2 cellular contexts compared by ENCODE assay signal in the genomic region with DNA sequence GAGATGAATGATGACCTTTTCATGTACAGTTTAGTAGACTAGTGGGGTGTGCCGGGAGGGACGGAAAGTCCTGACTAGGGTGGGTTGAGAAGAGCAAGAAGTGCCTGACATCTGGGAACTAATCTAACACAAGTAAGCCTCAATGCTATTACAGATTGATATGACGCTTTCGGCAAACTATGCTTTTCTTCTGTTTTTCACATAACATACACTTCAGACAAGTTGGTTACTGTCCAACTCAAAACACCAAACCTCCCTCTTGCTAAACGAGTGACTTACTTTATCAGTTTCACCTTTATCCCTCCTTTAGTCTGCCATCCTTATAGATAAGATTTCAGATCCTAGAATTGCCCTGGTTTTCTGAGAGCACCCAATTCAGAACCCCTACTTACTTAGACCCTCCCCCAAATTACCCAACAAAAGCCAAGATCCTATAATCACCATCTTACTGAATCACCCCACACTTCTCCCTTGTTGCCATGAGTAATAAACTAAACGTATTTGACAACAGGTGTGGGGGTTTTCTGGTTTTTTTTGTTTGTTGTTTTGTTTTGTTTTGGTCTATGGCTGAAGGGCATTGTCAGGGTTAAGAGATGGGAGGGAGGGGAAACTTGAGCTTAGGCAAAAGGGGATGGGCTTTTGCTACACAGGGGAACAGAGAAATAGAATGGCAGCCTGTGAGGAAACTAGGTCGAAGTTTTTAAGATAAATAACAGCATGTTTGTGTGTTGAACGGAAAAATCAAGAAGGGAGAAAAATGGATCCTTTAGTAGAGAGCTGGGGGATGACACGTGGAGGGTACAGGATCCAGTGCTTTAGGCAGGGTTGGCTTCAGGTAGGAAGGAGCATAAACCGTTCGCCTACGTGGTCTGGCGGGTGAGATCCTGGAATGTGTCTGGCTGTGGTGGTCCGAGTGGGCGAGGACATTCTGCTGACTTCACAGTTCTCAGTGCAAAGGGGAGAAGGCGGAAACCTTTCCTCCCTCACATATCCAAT.
A peak's percentile ranks its signal among the peaks of the same experiment; 100 is the strongest.
TF ChIP-seq lines count a peak whose summit lies in the region.

No MANE protein-coding gene starts in this region.

TF ChIP-seq in HEK293, 187 proteins besides CTCF, POLR2A, EP300 and RAD21:
- TF ChIP-seq ZNF121 (tag by site-specific recombination; IDR thresholded peaks at IDR 0.05) (peak; percentile 94), SCRT2 (tag by site-specific recombination; IDR thresholded peaks at IDR 0.05) (peak; percentile 71), GLI2 (tag by site-specific recombination; IDR thresholded peaks at IDR 0.05; ENCODE audit: borderline replicate concordance, low read depth) (no peak), ZBTB48 (tag by site-specific recombination; IDR thresholded peaks at IDR 0.05) (no peak), EGR2 (tag by site-specific recombination; IDR thresholded peaks at IDR 0.05; ENCODE audit: low read depth) (peak; percentile 88), ZNF600 (tag by site-specific recombination; IDR thresholded peaks at IDR 0.05) (peak; percentile 51; the same call in 1 of the 2 replicates), ZNF777 (tag by site-specific recombination; IDR thresholded peaks at IDR 0.05; ENCODE audit: borderline replicate concordance) (no peak), ZNF2 (tag by site-specific recombination; IDR thresholded peaks at IDR 0.05) (no peak), ZBTB17 (tag by site-specific recombination; IDR thresholded peaks at IDR 0.05) (peak; percentile 64; the same call in 1 of the 2 replicates), HOXC10 (CRISPR knock-in tag; IDR thresholded peaks at IDR 0.05) (no peak), ZBTB20 (tag by site-specific recombination; IDR thresholded peaks at IDR 0.05) (peak; percentile 53), PRDM1 (tag by site-specific recombination; IDR thresholded peaks at IDR 0.05) (no peak), ZNF404 (tag by site-specific recombination; IDR thresholded peaks at IDR 0.05) (no peak), ZNF560 (tag by site-specific recombination; IDR thresholded peaks at IDR 0.05; ENCODE audit: borderline replicate concordance) (no peak), ZNF549 (tag by site-specific recombination; IDR thresholded peaks at IDR 0.05) (no peak), ZFHX2 (tag by site-specific recombination; conservative IDR thresholded peaks at IDR 0.05) (peak; percentile 89), ZNF335 (tag by site-specific recombination; conservative IDR thresholded peaks at IDR 0.05) (peak; percentile 47), ZIC2 (tag by site-specific recombination; IDR thresholded peaks at IDR 0.05) (no peak)
- TF ChIP-seq, protein P1, sequence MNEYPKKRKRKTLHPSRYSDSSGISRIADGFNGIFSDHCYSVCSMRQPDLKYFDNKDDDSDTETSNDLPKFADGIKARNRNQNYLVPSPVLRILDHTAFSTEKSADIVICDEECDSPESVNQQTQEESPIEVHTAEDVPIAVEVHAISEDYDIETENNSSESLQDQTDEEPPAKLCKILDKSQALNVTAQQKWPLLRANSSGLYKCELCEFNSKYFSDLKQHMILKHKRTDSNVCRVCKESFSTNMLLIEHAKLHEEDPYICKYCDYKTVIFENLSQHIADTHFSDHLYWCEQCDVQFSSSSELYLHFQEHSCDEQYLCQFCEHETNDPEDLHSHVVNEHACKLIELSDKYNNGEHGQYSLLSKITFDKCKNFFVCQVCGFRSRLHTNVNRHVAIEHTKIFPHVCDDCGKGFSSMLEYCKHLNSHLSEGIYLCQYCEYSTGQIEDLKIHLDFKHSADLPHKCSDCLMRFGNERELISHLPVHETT (tag by site-specific recombination; IDR thresholded peaks at IDR 0.05) = no peak
- TF ChIP-seq, protein P2, sequence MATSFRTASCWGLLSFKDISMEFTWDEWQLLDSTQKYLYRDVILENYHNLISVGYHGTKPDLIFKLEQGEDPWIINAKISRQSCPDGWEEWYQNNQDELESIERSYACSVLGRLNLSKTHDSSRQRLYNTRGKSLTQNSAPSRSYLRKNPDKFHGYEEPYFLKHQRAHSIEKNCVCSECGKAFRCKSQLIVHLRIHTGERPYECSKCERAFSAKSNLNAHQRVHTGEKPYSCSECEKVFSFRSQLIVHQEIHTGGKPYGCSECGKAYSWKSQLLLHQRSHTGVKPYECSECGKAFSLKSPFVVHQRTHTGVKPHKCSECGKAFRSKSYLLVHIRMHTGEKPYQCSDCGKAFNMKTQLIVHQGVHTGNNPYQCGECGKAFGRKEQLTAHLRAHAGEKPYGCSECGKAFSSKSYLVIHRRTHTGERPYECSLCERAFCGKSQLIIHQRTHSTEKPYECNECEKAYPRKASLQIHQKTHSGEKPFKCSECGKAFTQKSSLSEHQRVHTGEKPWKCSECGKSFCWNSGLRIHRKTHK (tag by site-specific recombination; IDR thresholded peaks at IDR 0.05) = no peak
- TF ChIP-seq, protein P3, sequence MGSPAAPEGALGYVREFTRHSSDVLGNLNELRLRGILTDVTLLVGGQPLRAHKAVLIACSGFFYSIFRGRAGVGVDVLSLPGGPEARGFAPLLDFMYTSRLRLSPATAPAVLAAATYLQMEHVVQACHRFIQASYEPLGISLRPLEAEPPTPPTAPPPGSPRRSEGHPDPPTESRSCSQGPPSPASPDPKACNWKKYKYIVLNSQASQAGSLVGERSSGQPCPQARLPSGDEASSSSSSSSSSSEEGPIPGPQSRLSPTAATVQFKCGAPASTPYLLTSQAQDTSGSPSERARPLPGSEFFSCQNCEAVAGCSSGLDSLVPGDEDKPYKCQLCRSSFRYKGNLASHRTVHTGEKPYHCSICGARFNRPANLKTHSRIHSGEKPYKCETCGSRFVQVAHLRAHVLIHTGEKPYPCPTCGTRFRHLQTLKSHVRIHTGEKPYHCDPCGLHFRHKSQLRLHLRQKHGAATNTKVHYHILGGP (tag by site-specific recombination; IDR thresholded peaks at IDR 0.05) = no peak
- TF ChIP-seq, protein P4, sequence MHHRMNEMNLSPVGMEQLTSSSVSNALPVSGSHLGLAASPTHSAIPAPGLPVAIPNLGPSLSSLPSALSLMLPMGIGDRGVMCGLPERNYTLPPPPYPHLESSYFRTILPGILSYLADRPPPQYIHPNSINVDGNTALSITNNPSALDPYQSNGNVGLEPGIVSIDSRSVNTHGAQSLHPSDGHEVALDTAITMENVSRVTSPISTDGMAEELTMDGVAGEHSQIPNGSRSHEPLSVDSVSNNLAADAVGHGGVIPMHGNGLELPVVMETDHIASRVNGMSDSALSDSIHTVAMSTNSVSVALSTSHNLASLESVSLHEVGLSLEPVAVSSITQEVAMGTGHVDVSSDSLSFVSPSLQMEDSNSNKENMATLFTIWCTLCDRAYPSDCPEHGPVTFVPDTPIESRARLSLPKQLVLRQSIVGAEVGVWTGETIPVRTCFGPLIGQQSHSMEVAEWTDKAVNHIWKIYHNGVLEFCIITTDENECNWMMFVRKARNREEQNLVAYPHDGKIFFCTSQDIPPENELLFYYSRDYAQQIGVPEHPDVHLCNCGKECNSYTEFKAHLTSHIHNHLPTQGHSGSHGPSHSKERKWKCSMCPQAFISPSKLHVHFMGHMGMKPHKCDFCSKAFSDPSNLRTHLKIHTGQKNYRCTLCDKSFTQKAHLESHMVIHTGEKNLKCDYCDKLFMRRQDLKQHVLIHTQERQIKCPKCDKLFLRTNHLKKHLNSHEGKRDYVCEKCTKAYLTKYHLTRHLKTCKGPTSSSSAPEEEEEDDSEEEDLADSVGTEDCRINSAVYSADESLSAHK (tag by site-specific recombination; IDR thresholded peaks at IDR 0.05) = no peak
TF ChIP-seq in HEK293: peak in this region for 8.

TF ChIP-seq in GM12878, 131 proteins besides CTCF, POLR2A, EP300 and RAD21:
- TF ChIP-seq, protein P5, sequence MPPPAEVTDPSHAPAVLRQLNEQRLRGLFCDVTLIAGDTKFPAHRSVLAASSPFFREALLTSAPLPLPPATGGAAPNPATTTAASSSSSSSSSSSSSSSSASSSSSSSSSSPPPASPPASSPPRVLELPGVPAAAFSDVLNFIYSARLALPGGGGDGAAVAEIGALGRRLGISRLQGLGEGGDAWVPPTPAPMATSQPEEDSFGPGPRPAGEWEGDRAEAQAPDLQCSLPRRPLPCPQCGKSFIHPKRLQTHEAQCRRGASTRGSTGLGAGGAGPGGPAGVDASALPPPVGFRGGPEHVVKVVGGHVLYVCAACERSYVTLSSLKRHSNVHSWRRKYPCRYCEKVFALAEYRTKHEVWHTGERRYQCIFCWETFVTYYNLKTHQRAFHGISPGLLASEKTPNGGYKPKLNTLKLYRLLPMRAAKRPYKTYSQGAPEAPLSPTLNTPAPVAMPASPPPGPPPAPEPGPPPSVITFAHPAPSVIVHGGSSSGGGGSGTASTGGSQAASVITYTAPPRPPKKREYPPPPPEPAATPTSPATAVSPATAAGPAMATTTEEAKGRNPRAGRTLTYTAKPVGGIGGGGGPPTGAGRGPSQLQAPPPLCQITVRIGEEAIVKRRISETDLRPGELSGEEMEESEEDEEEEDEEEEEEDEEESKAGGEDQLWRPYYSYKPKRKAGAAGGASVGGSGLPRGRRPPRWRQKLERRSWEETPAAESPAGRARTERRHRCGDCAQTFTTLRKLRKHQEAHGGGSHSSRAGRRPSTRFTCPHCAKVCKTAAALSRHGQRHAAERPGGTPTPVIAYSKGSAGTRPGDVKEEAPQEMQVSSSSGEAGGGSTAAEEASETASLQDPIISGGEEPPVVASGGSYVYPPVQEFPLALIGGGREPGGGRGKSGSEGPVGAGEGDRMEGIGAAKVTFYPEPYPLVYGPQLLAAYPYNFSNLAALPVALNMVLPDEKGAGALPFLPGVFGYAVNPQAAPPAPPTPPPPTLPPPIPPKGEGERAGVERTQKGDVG (CRISPR knock-in tag; IDR thresholded peaks at IDR 0.05) = no peak
- TF ChIP-seq TAF1 (IDR thresholded peaks at IDR 0.05; ENCODE audit: borderline replicate concordance, low read depth, low read length) = 0 out of 2 replicates have a peak, but pooled peaks have one; percentile 21
- 0 out of 2 replicates have a peak, but pooled peaks have one; percentile 23 for TF ChIP-seq YY1 (IDR thresholded peaks at IDR 0.05; ENCODE audit: low read depth, low read length)
- TF ChIP-seq EED (IDR thresholded peaks at IDR 0.05; ENCODE audit: low read depth) = no peak
- TF ChIP-seq, protein P6, sequence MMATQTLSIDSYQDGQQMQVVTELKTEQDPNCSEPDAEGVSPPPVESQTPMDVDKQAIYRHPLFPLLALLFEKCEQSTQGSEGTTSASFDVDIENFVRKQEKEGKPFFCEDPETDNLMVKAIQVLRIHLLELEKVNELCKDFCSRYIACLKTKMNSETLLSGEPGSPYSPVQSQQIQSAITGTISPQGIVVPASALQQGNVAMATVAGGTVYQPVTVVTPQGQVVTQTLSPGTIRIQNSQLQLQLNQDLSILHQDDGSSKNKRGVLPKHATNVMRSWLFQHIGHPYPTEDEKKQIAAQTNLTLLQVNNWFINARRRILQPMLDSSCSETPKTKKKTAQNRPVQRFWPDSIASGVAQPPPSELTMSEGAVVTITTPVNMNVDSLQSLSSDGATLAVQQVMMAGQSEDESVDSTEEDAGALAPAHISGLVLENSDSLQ (IDR thresholded peaks at IDR 0.05) = 0 out of 2 replicates have a peak, but pooled peaks have one; percentile 10
- TF ChIP-seq TARDBP (IDR thresholded peaks at IDR 0.05; ENCODE audit: borderline replicate concordance) = no peak
- TF ChIP-seq HDAC6 (IDR thresholded peaks at IDR 0.05; ENCODE audit: unreplicated experiment) = no peak
- 0 out of 2 replicates have a peak, but pooled peaks have one; percentile 30 for TF ChIP-seq MXI1 (IDR thresholded peaks at IDR 0.05; ENCODE audit: low read depth, low read length)
- peak; percentile 28; the same call in 1 of the 2 replicates for TF ChIP-seq POLR2AphosphoS5 (IDR thresholded peaks at IDR 0.05; ENCODE audit: low read length)
